In genomic region chr12:93886533-93887511, GRCh38 we compare ENCODE assay signal across 1 cellular context.
TF ChIP-seq lines count a peak whose summit lies in the region.

No MANE protein-coding gene starts in this region.

TF ChIP-seq in HEK293, 187 proteins besides CTCF, POLR2A, EP300 and RAD21 (continued from another document and continues in another):
- no peak for TF ChIP-seq REST (tag by site-specific recombination; IDR thresholded peaks at IDR 0.05)
- TF ChIP-seq ZNF350 (tag by site-specific recombination; IDR thresholded peaks at IDR 0.05): no peak
- no peak for TF ChIP-seq BCL6B (tag by site-specific recombination; IDR thresholded peaks at IDR 0.05)
- no peak for TF ChIP-seq ZNF174 (tag by site-specific recombination; IDR thresholded peaks at IDR 0.05)
- TF ChIP-seq ZSCAN5A (tag by site-specific recombination; IDR thresholded peaks at IDR 0.05): no peak
- TF ChIP-seq ATF2 (tag by site-specific recombination; IDR thresholded peaks at IDR 0.05; ENCODE audit: low read depth): peak; percentile 58
- no peak for TF ChIP-seq YY2 (tag by site-specific recombination; IDR thresholded peaks at IDR 0.05)
- peak; percentile 55; the same call in 1 of the 2 replicates for TF ChIP-seq EGR2 (tag by site-specific recombination; IDR thresholded peaks at IDR 0.05; ENCODE audit: low read depth)
- 0 out of 2 replicates have a peak, but pooled peaks have one; percentile 22 for TF ChIP-seq ZNF341 (tag by site-specific recombination; IDR thresholded peaks at IDR 0.05; ENCODE audit: low read depth)
- no peak for TF ChIP-seq BCL11B (tag by site-specific recombination; IDR thresholded peaks at IDR 0.05; ENCODE audit: low read depth)
- TF ChIP-seq PRDM4 (tag by site-specific recombination; IDR thresholded peaks at IDR 0.05): peak; percentile 61
- no peak for TF ChIP-seq ZNF211 (tag by site-specific recombination; IDR thresholded peaks at IDR 0.05; ENCODE audit: low read depth)
- peak; percentile 96 for TF ChIP-seq OSR2 (tag by site-specific recombination; IDR thresholded peaks at IDR 0.05)
- TF ChIP-seq ZEB2 (tag by site-specific recombination; IDR thresholded peaks at IDR 0.05): peak; percentile 46; the same call in 1 of the 2 replicates
- TF ChIP-seq ZNF521 (tag by site-specific recombination; IDR thresholded peaks at IDR 0.05): no peak
- 0 out of 2 replicates have a peak, but pooled peaks have one; percentile 34 for TF ChIP-seq PATZ1 (tag by site-specific recombination; IDR thresholded peaks at IDR 0.05)
- peak; percentile 79 for TF ChIP-seq ZNF580 (tag by site-specific recombination; IDR thresholded peaks at IDR 0.05)
- peak; percentile 88 for TF ChIP-seq PRDM6 (tag by site-specific recombination; IDR thresholded peaks at IDR 0.05)
- no peak for TF ChIP-seq ZSCAN23 (tag by site-specific recombination; IDR thresholded peaks at IDR 0.05)
- TF ChIP-seq ZNF155 (tag by site-specific recombination; IDR thresholded peaks at IDR 0.05): no peak
- TF ChIP-seq HIC1 (tag by site-specific recombination; IDR thresholded peaks at IDR 0.05): no peak
- peak; percentile 42; the same call in 1 of the 2 replicates for TF ChIP-seq ZBTB44 (tag by site-specific recombination; IDR thresholded peaks at IDR 0.05)
- no peak; the same call in 1 of the 2 replicates for TF ChIP-seq GLIS1 (tag by site-specific recombination; IDR thresholded peaks at IDR 0.05)
- no peak for TF ChIP-seq ZBTB7A (tag by site-specific recombination; IDR thresholded peaks at IDR 0.05; ENCODE audit: low read depth)
- TF ChIP-seq MYNN (tag by site-specific recombination; IDR thresholded peaks at IDR 0.05; ENCODE audit: borderline replicate concordance): peak; percentile 80; the same call in 1 of the 2 replicates
- TF ChIP-seq ZNF585B (tag by site-specific recombination; IDR thresholded peaks at IDR 0.05): no peak
- no peak for TF ChIP-seq ZNF514 (tag by site-specific recombination; IDR thresholded peaks at IDR 0.05)
- no peak for TF ChIP-seq ZNF529 (tag by site-specific recombination; IDR thresholded peaks at IDR 0.05; ENCODE audit: insufficient replicate concordance)
- no peak for TF ChIP-seq ZNF792 (tag by site-specific recombination; IDR thresholded peaks at IDR 0.05)
- TF ChIP-seq PBX3 (CRISPR knock-in tag; IDR thresholded peaks at IDR 0.05): no peak
- TF ChIP-seq ZSCAN30 (tag by site-specific recombination; IDR thresholded peaks at IDR 0.05): peak; percentile 74; the same call in 1 of the 2 replicates
- TF ChIP-seq ZNF488 (tag by site-specific recombination; IDR thresholded peaks at IDR 0.05): no peak
- no peak for TF ChIP-seq GLI4 (tag by site-specific recombination; IDR thresholded peaks at IDR 0.05)
- TF ChIP-seq KLF9 (tag by site-specific recombination; IDR thresholded peaks at IDR 0.05; ENCODE audit: low read depth): no peak
- no peak for TF ChIP-seq ZNF664 (tag by site-specific recombination; IDR thresholded peaks at IDR 0.05)
- no peak for TF ChIP-seq ZNF76 (tag by site-specific recombination; IDR thresholded peaks at IDR 0.05; ENCODE audit: borderline replicate concordance, low read depth)
- TF ChIP-seq ZNF132 (tag by site-specific recombination; IDR thresholded peaks at IDR 0.05; ENCODE audit: borderline replicate concordance): no peak
- no peak for TF ChIP-seq ZNF169 (tag by site-specific recombination; IDR thresholded peaks at IDR 0.05)
